Comparison of ENCODE assay signal across 1 cellular context in genomic region chr9:33567776-33568175, GRCh38. TPM values are rescaled to one million over a fixed set of nuclear protein-coding genes. Genes with fewer than 3 reads are reported as not detected.
"Had no signal": no experiment of that assay in that cellular context is flagged by ENCODE, and none has a peak within 500 bp of the region (broad histone marks: within the 10 kb centered on the region; RNA-seq: fewer than 3 reads in every experiment).

No MANE protein-coding gene starts in this region.

RNA-seq across cellular contexts. Expression of gene ANKRD18B, which starts 43.7 kb away (rescaled TPM):
- polyA plus RNA-seq: IgD-negative memory B cell had no signal
